ENCODE assay signal across 27 cellular contexts in genomic region chr2:156181208-156181607, GRCh38.
A peak's percentile ranks its signal among the peaks of the same experiment; 100 is the strongest.
DNase-seq lines count a peak whose midpoint lies in the region; ATAC-seq and TF ChIP-seq lines count a peak whose summit lies in the region.
"Had no signal": no experiment of that assay in that cellular context is flagged by ENCODE, and none has a peak within 500 bp of the region (broad histone marks: within the 10 kb centered on the region; RNA-seq: fewer than 3 reads in every experiment).

No MANE protein-coding gene starts in this region.

- H3K9me2 ChIP-seq in HCT116 (ENCODE audit: insufficient read depth) = no peaks in the 10 kb centered on the region

- H2AFZ ChIP-seq in HCT116 (ENCODE audit: low read depth, low read length, poor library complexity, severe bottlenecking) = no peak overlapping the region
- H2AFZ ChIP-seq: neural progenitor cell had no signal

- no peak for ATAC-seq in HCT116
- ATAC-seq: activated CD8-positive, alpha-beta T cell treated with anti-CD3 and anti-CD28 coated beads, Interleukin-2, amount 10 ng/mL, durations not matched to agents 7 days and 5 days; heart right ventricle; left ventricle myocardium superior; SK-N-SH treated with all-trans-retinoic acid at 6 μM for 48 hours had no signal

- POLR2A ChIA-PET in HCT116 (lab: Charles Lee) = no interaction called here

- TF ChIP-seq POLR2A in HCT116 (IDR thresholded peaks at IDR 0.05; ENCODE audit: borderline replicate concordance, extremely low read depth, insufficient read depth, insufficient read length) (no peak), esophagus squamous epithelium (IDR thresholded peaks at IDR 0.05) (no peak), prostate gland (IDR thresholded peaks at IDR 0.05) (no peak)

- peaks cover 15 to 22% of the 10 kb centered on the region in 2 experiments for H3K4me1 ChIP-seq in HCT116 (ENCODE audit: control insufficient read depth in 1 of 2, insufficient read depth in 2 of 2, low read length in 2 of 2)
- H3K4me1 ChIP-seq in esophagus squamous epithelium = peaks cover 0 to 29% (median 7%) of the 10 kb centered on the region in 3 donors
- no peaks in the 10 kb centered on the region for H3K4me1 ChIP-seq in prostate gland (replicated peaks)
- H3K4me1 ChIP-seq: HAP-1, heart right ventricle, neural progenitor cell, tibial artery had no signal

- CTCF ChIA-PET in HCT116 (lab: Charles Lee) = no interaction called here

- intact Hi-C loops in HCT116 (cut with micrococcal nuclease) (loop anchor here (5.0 kb wide), 1 partner anchor 151 kb away; the partner anchor contains the start of gene NR4A2), esophagus squamous epithelium (cut with DNase I) (no loop called here), prostate gland (cut with DNase I) (no loop called here)

- TF ChIP-seq CTCF in HCT116 (IDR thresholded peaks at IDR 0.05 in 2 of 3, conservative IDR thresholded peaks at IDR 0.05 in 1 of 3; ENCODE audit: borderline replicate concordance in 1 of 3, insufficient read depth in 1 of 3, low read depth in 2 of 3, low read length in 2 of 3) (no peak), esophagus squamous epithelium (IDR thresholded peaks at IDR 0.05) (no peak), prostate gland (IDR thresholded peaks at IDR 0.05) (no peak)

- WGBS in esophagus squamous epithelium, 2 donors = 38 to 59% methylated on average over 1 of the region's 1 CpG
- WGBS in prostate gland = 60% methylated on average over 1 of the region's 1 CpG

- H3K9ac ChIP-seq in HCT116 (ENCODE audit: low read length) = peak overlapping the region; percentile 21; the same call in 1 of the 2 replicates
- H3K9ac ChIP-seq: neural progenitor cell had no signal

- peak overlapping the region; percentile 53; the same call in 1 of the 2 replicates for H3K4me2 ChIP-seq in HCT116 (ENCODE audit: low read length)
- H3K4me2 ChIP-seq: neural progenitor cell had no signal

- no TSS peak for BruUV-seq in HCT116 (replicated peaks; lab: Mats Ljungman, UMichigan)

- H3K27me3 ChIP-seq in HCT116 (ENCODE audit: insufficient read depth, low read length) (no peaks in the 10 kb centered on the region), esophagus squamous epithelium (no peaks in the 10 kb centered on the region), prostate gland (replicated peaks; ENCODE audit: insufficient read depth) (no peaks in the 10 kb centered on the region)
- H3K27me3 ChIP-seq: cardiac muscle cell, MG63, neural progenitor cell, tibial artery had no signal

- DNase-seq in HCT116 (ENCODE audit: low read depth, low spot score) (no peak), NCI-H748 (lab: John Stamatoyannopoulos, UW; ENCODE audit: unreplicated experiment) (peak; percentile 59), esophagus squamous epithelium (lab: John Stamatoyannopoulos, UW) (no peak), prostate gland (ENCODE audit: low spot score) (no peak), hippocampal formation (lab: John Stamatoyannopoulos, UW) (no peak), NCI-H2081 (lab: John Stamatoyannopoulos, UW) (no peak), GM19240 (ENCODE audit: insufficient read length, low spot score) (no peak)
- no peak for DNase-seq in activated CD8-positive, alpha-beta memory T cell treated with anti-CD3 and anti-CD28 coated beads, Interleukin-2, amount 50 U/mL, for 48 hours
- DNase-seq: activated CD4-positive, CD25-positive, alpha-beta regulatory T cell; activated CD8-positive, alpha-beta T cell treated with anti-CD3 and anti-CD28 coated beads, Interleukin-2, amount 10 ng/mL, durations not matched to agents 7 days and 5 days; activated naive CD4-positive, alpha-beta T cell treated with Interleukin-2 at 50 U/mL for 16 hours; activated T-cell treated with anti-CD3 and anti-CD28 coated beads, Interleukin-2, amount 50 U/mL, for 24 hours; CD4-positive, CD25-positive, alpha-beta regulatory T cell; GF-D8; heart right ventricle; immature natural killer cell; left ventricle myocardium superior; MG63; NCI-H146; NCI-H2227 treated with DMSO at 0.1 percent for 48 hours; stimulated activated naive CD4-positive, alpha-beta T cell treated with Interleukin-2 at 50 U/mL for 16 hours; T-helper 9 cell; tibial artery had no signal

- no peaks in the 10 kb centered on the region for H3K79me2 ChIP-seq in HCT116 (ENCODE audit: insufficient read depth, low read length)

- H3K4me3 ChIP-seq in HCT116 (replicated peaks in 1 of 2; ENCODE audit: low read depth in 1 of 2, low read length in 2 of 2) = no peak overlapping the region
- H3K4me3 ChIP-seq in esophagus squamous epithelium = no peak overlapping the region
- no peak overlapping the region for H3K4me3 ChIP-seq in prostate gland
- H3K4me3 ChIP-seq: cardiac muscle cell, HAP-1, heart right ventricle, MG63, neural progenitor cell, tibial artery had no signal

- H3K36me3 ChIP-seq in HCT116 (ENCODE audit: control insufficient read depth in 1 of 2, insufficient read depth in 2 of 2, low read length in 2 of 2) = no peaks in the 10 kb centered on the region
- H3K36me3 ChIP-seq in esophagus squamous epithelium = no peaks in the 10 kb centered on the region
- no peaks in the 10 kb centered on the region for H3K36me3 ChIP-seq in prostate gland
- H3K36me3 ChIP-seq: cardiac muscle cell, HAP-1, heart right ventricle, MG63, neural progenitor cell, tibial artery had no signal

- RAD21 ChIA-PET in HCT116 (lab: Charles Lee; ENCODE audit: low non-redundant PET in 1 of 2, low total read pairs in 2 of 2, uncharacterized antibody in 2 of 2, unreplicated experiment in 2 of 2) = no interaction called here

- H3K9me3 ChIP-seq in HCT116 (ENCODE audit: control insufficient read depth in 1 of 2, insufficient read depth in 1 of 2, low read depth in 1 of 2, low read length in 2 of 2) = no peaks in the 10 kb centered on the region
- no peaks in the 10 kb centered on the region for H3K9me3 ChIP-seq in esophagus squamous epithelium
- H3K9me3 ChIP-seq in prostate gland = no peaks in the 10 kb centered on the region
- H3K9me3 ChIP-seq: HAP-1, heart right ventricle, MG63, tibial artery had no signal

- TF ChIP-seq RAD21 in HCT116 (IDR thresholded peaks at IDR 0.05; ENCODE audit: low read depth) = no peak

- H3K27ac ChIP-seq in HCT116 (ENCODE audit: low read depth, low read length) (no peak overlapping the region), esophagus squamous epithelium (peak overlapping the region; percentile 80 to 86 (median 84)), prostate gland (peak overlapping the region; percentile 80 to 84)
- H3K27ac ChIP-seq: cardiac muscle cell, heart right ventricle, neural progenitor cell, tibial artery had no signal

- H4K20me1 ChIP-seq in HCT116 (ENCODE audit: insufficient read depth) = no peaks in the 10 kb centered on the region

TF ChIP-seq in HCT116, 20 proteins besides CTCF, POLR2A, EP300 and RAD21 (continues in another document):
- TF ChIP-seq SP1 (IDR thresholded peaks at IDR 0.05; ENCODE audit: low read depth) (no peak), REST (IDR thresholded peaks at IDR 0.05; ENCODE audit: low read depth) (no peak), JUND (IDR thresholded peaks at IDR 0.05) (no peak), CEBPB (IDR thresholded peaks at IDR 0.05; ENCODE audit: low read depth) (no peak), CBX3 (IDR thresholded peaks at IDR 0.05; ENCODE audit: low read depth) (no peak), YY1 (IDR thresholded peaks at IDR 0.05; ENCODE audit: extremely low read depth, insufficient replicate concordance, low read depth, low read length) (no peak), ELF1 (IDR thresholded peaks at IDR 0.05; ENCODE audit: borderline replicate concordance, low read depth) (no peak), ATF3 (IDR thresholded peaks at IDR 0.05) (no peak), ZBTB33 (IDR thresholded peaks at IDR 0.05; ENCODE audit: extremely low read depth, insufficient replicate concordance, low read length) (no peak), EGR1 (IDR thresholded peaks at IDR 0.05; ENCODE audit: low read depth) (no peak)
